In the genomic region with DNA sequence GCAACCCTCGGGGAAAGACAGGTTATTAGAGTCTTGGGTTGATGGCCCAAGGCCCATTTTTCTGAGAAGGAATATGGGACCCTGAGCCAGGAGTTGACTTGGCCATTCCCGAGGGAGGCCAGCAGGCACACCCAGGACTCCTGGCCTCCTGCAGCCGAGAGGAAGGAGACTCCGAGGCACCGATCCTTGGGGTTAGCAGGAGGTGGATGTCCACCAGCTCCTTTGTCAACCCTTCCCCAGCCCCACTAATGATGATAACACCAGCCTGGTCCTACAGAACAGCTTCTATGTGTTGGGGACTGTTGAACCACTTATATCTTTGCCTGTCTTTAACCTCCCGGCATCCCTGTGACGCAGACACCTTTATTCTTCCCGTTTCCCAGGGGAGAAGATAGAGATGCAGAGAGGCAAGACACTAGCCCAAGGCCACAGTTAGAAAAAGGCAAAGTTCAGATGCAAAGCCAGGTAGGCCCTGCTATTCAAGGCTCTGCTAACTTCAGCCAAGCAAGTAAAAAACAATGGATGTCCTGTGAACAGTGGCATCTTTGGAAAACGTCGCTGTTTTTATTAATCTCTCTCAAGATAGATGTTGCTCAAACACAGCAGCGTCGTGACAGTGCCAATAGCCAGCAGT, we compare ENCODE assay signal across 9 cellular contexts.
DNase-seq lines count a peak whose midpoint lies in the region; ATAC-seq and TF ChIP-seq lines count a peak whose summit lies in the region.
"Had no signal": no experiment of that assay in that cellular context is flagged by ENCODE, and none has a peak within 500 bp of the region (broad histone marks: within the 10 kb centered on the region; RNA-seq: fewer than 3 reads in every experiment).

No MANE protein-coding gene starts in this region.

- peaks cover 9% of the 10 kb centered on the region for H3K4me1 Mint-ChIP-seq in osteocyte (ENCODE audit: unreplicated experiment)

- peaks cover 20% of the 10 kb centered on the region for H3K27me3 Mint-ChIP-seq in osteocyte (ENCODE audit: unreplicated experiment)

- TF ChIP-seq CTCF in C4-2B (conservative IDR thresholded peaks at IDR 0.05) (no peak), fibroblast of pulmonary artery (IDR thresholded peaks at IDR 0.05; ENCODE audit: low read length, missing control alignments) (no peak), osteocyte (IDR thresholded peaks at IDR 0.05) (no peak)

- peak overlapping the region; percentile 48 for H3K27ac ChIP-seq in C4-2B
- H3K27ac ChIP-seq: HL-60 had no signal

- H3K27ac Mint-ChIP-seq in osteocyte (ENCODE audit: unreplicated experiment) = no peak overlapping the region

- peak overlapping the region; percentile 72 for H3K4me3 Mint-ChIP-seq in osteocyte (ENCODE audit: unreplicated experiment)

- peaks cover 3% of the 10 kb centered on the region for H3K9me3 Mint-ChIP-seq in osteocyte (ENCODE audit: unreplicated experiment)

- H3K4me3 ChIP-seq in fibroblast of pulmonary artery (replicated peaks; ENCODE audit: low read depth, low read length) = peak overlapping the region; percentile 19

- ATAC-seq in HG02885 (IDR thresholded peaks at IDR 0.05; ENCODE audit: poor library complexity, unreplicated experiment) = no peak
- ATAC-seq in HG03045 (IDR thresholded peaks at IDR 0.05; ENCODE audit: unreplicated experiment) = no peak
- no peak for ATAC-seq in HG03095 (IDR thresholded peaks at IDR 0.05; ENCODE audit: unreplicated experiment)

- no peaks in the 10 kb centered on the region for H3K36me3 Mint-ChIP-seq in osteocyte (ENCODE audit: unreplicated experiment)

- DNase-seq in NCI-H526 (lab: John Stamatoyannopoulos, UW) (peak; percentile 32 to 74), fibroblast of pulmonary artery (ENCODE audit: low read depth) (no peak), osteocyte (ENCODE audit: extremely low spot score, unreplicated experiment) (no peak), NCI-H146 treated with DMSO at 0.1 percent for 48 hours (lab: John Stamatoyannopoulos, UW; ENCODE audit: unreplicated experiment) (no peak)

Comparison
In these comparisons a context has a peak if more than half of its experiments do, and no peak if none do; other contexts are left out.
1. DNase-seq: peak in NCI-H526 (2 of 2); none in fibroblast of pulmonary artery (single experiment), osteocyte (single experiment) and NCI-H146 treated with DMSO at 0.1 percent for 48 hours (single experiment).